31 cellular contexts compared by ENCODE assay signal in the genomic region with DNA sequence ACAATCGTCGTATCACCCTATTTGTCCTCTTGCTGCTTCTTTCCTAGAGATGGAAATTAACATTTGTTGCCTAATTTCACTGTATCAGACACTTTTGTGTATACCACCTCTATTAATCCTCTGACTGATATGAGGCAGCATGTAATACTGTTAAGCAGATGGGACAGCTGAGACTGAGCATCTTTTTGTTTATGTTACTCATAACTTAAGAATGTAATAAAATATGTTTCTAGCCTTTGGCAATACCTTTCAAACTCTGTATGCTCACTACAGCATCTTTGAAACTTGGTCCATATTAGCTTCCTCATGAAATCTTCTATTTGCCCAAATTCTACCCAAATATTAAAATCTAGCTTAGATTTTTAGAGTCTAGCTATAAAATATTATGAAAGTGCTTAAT. TPM values are rescaled to one million over a fixed set of nuclear protein-coding genes. Genes with fewer than 3 reads are reported as not detected.
"Had no signal": no experiment of that assay in that cellular context is flagged by ENCODE, and none has a peak within 500 bp of the region (broad histone marks: within the 10 kb centered on the region; RNA-seq: fewer than 3 reads in every experiment).

No MANE protein-coding gene starts in this region.

- H3K36me3 Mint-ChIP-seq: activated CD4-positive, alpha-beta memory T cell treated with anti-CD3 and anti-CD28 coated beads for 36 hours; activated naive CD4-positive, alpha-beta T cell treated with anti-CD3 and anti-CD28 coated beads, Interleukin-2, amount 10 ng/mL, durations not matched to agents 7 days and 5 days; stimulated activated naive B cell treated with anti-CD40 and anti-IgM and Interleukin-4, amounts not matched to agents 10 μg/mL and 1 μg/mL and 100 μg/mL, for 72 hours had no signal

- H3K27me3 Mint-ChIP-seq: activated naive CD4-positive, alpha-beta T cell treated with anti-CD3 and anti-CD28 coated beads, Interleukin-2, amount 10 ng/mL, durations not matched to agents 7 days and 5 days; activated T-cell treated with anti-CD3 and anti-CD28 coated beads, Interleukin-2, amount 50 U/mL, for 24 hours; dendritic cell treated with granulocyte-macrophage colony-stimulating factor and Interleukin-4, amounts not matched to agents 40 ng/mL and 50 ng/mL, for 4 days; stimulated activated naive B cell treated with anti-CD40 and anti-IgM and Interleukin-4, amounts not matched to agents 10 μg/mL and 1 μg/mL and 100 μg/mL, for 72 hours had no signal

- H3K27ac Mint-ChIP-seq: activated CD4-positive, alpha-beta memory T cell treated with anti-CD3 and anti-CD28 coated beads for 36 hours; activated naive CD4-positive, alpha-beta T cell treated with anti-CD3 and anti-CD28 coated beads, Interleukin-2, amount 10 ng/mL, durations not matched to agents 7 days and 5 days; activated T-cell treated with anti-CD3 and anti-CD28 coated beads, Interleukin-2, amount 50 U/mL, for 24 hours; dendritic cell treated with granulocyte-macrophage colony-stimulating factor and Interleukin-4, amounts not matched to agents 40 ng/mL and 50 ng/mL, for 4 days; endodermal cell; nephron; stimulated activated naive B cell treated with anti-CD40 and anti-IgM and Interleukin-4, amounts not matched to agents 10 μg/mL and 1 μg/mL and 100 μg/mL, for 72 hours had no signal

- H3K27ac ChIP-seq: breast epithelium, foreskin keratinocyte, heart right ventricle, left lung, lower lobe of right lung, stomach, thyroid gland, upper lobe of left lung had no signal

- DNase-seq: activated CD4-positive, alpha-beta memory T cell treated with anti-CD3 and anti-CD28 coated beads for 36 hours; activated CD4-positive, alpha-beta T cell treated with anti-CD3 and anti-CD28 coated beads for 4 hours; activated CD4-positive, CD25-positive, alpha-beta regulatory T cell; activated CD8-positive, alpha-beta memory T cell treated with anti-CD3 and anti-CD28 coated beads, Interleukin-2, amount 50 U/mL, for 48 hours; activated gamma-delta T cell; activated naive CD4-positive, alpha-beta T cell treated with anti-CD3 and anti-CD28 coated beads, Interleukin-2, amount 10 ng/mL, durations not matched to agents 7 days and 5 days; activated T-cell treated with anti-CD3 and anti-CD28 coated beads, Interleukin-2, amount 50 U/mL, for 24 hours; amygdala; central memory CD4-positive, alpha-beta T cell; endodermal cell; foreskin keratinocyte; heart right ventricle; left lung; lower lobe of right lung; mucosa of descending colon; retina; small intestine; stimulated activated naive B cell treated with anti-CD40 and anti-IgM and Interleukin-4, amounts not matched to agents 10 μg/mL and 1 μg/mL and 100 μg/mL, for 72 hours; stomach; thyroid gland; upper lobe of left lung had no signal

- H3K9me3 Mint-ChIP-seq: activated CD4-positive, alpha-beta memory T cell treated with anti-CD3 and anti-CD28 coated beads for 36 hours; activated naive CD4-positive, alpha-beta T cell treated with anti-CD3 and anti-CD28 coated beads, Interleukin-2, amount 10 ng/mL, durations not matched to agents 7 days and 5 days; activated T-cell treated with anti-CD3 and anti-CD28 coated beads, Interleukin-2, amount 50 U/mL, for 24 hours; dendritic cell treated with granulocyte-macrophage colony-stimulating factor and Interleukin-4, amounts not matched to agents 40 ng/mL and 50 ng/mL, for 4 days; stimulated activated naive B cell treated with anti-CD40 and anti-IgM and Interleukin-4, amounts not matched to agents 10 μg/mL and 1 μg/mL and 100 μg/mL, for 72 hours had no signal

- ATAC-seq: esophagus mucosa; foreskin keratinocyte; heart right ventricle; left lung; lower lobe of right lung; mucosa of descending colon; sciatic nerve; stimulated activated naive B cell treated with anti-CD40 and anti-IgM and Interleukin-4, amounts not matched to agents 10 μg/mL and 1 μg/mL and 100 μg/mL, for 72 hours had no signal

- H3K4me3 Mint-ChIP-seq: activated CD4-positive, alpha-beta memory T cell treated with anti-CD3 and anti-CD28 coated beads for 36 hours; activated naive CD4-positive, alpha-beta T cell treated with anti-CD3 and anti-CD28 coated beads, Interleukin-2, amount 10 ng/mL, durations not matched to agents 7 days and 5 days; activated T-cell treated with anti-CD3 and anti-CD28 coated beads, Interleukin-2, amount 50 U/mL, for 24 hours; dendritic cell treated with granulocyte-macrophage colony-stimulating factor and Interleukin-4, amounts not matched to agents 40 ng/mL and 50 ng/mL, for 4 days; endodermal cell; nephron; stimulated activated naive B cell treated with anti-CD40 and anti-IgM and Interleukin-4, amounts not matched to agents 10 μg/mL and 1 μg/mL and 100 μg/mL, for 72 hours had no signal

- H3K27me3 ChIP-seq: breast epithelium, foreskin keratinocyte, heart right ventricle, left lung, stomach, thyroid gland, upper lobe of left lung had no signal

- H3K4me1 Mint-ChIP-seq: activated naive CD4-positive, alpha-beta T cell treated with anti-CD3 and anti-CD28 coated beads, Interleukin-2, amount 10 ng/mL, durations not matched to agents 7 days and 5 days; endodermal cell; nephron; stimulated activated naive B cell treated with anti-CD40 and anti-IgM and Interleukin-4, amounts not matched to agents 10 μg/mL and 1 μg/mL and 100 μg/mL, for 72 hours had no signal

- H3K9me3 ChIP-seq: breast epithelium, heart right ventricle, left lung, lower lobe of right lung, mucosa of descending colon, thyroid gland, upper lobe of left lung had no signal

- H3K4me1 ChIP-seq: breast epithelium, foreskin keratinocyte, heart right ventricle, left lung, lower lobe of right lung, stomach, thyroid gland, upper lobe of left lung had no signal

- H3K4me3 ChIP-seq: breast epithelium, heart right ventricle, left lung, lower lobe of right lung, mucosa of descending colon, stomach, thyroid gland, upper lobe of left lung had no signal

- H3K36me3 ChIP-seq: breast epithelium, heart right ventricle, left lung, lower lobe of right lung, stomach, thyroid gland, upper lobe of left lung had no signal

RNA-seq across cellular contexts. Expression of a gene that starts 2.3 kb away (rescaled TPM):
- total RNA-seq: activated CD4-positive, alpha-beta memory T cell treated with anti-CD3 and anti-CD28 coated beads for 36 hours; esophagus mucosa; foreskin keratinocyte; heart right ventricle; left lung; lower lobe of right lung; mesenteric fat pad; myocyte; osteocyte; posterior vena cava; sciatic nerve; stomach; T-helper 1 cell treated with Interleukin-12 subunit alpha and Interleukin-12 subunit beta and Interleukin-4 antibody, amounts not matched to agents 30 ng/mL and 1 ng/mL, for 36 hours; upper lobe of left lung had no signal
- polyA plus RNA-seq: foreskin keratinocyte, heart right ventricle, small intestine, stomach had no signal

RNA-seq across cellular contexts. Expression of a gene that starts 7.2 kb away (rescaled TPM):
- total RNA-seq: activated CD4-positive, alpha-beta memory T cell treated with anti-CD3 and anti-CD28 coated beads for 36 hours; breast epithelium; endodermal cell; esophagus mucosa; foreskin keratinocyte; heart right ventricle; left lung; lower lobe of right lung; mesenteric fat pad; mucosa of descending colon; myocyte; osteocyte; posterior vena cava; sciatic nerve; stomach; T-helper 1 cell treated with Interleukin-12 subunit alpha and Interleukin-12 subunit beta and Interleukin-4 antibody, amounts not matched to agents 30 ng/mL and 1 ng/mL, for 36 hours; thyroid gland; upper lobe of left lung had no signal
- polyA plus RNA-seq: foreskin keratinocyte, heart right ventricle, small intestine, stomach had no signal

RNA-seq across cellular contexts. Expression of a gene that starts 19.6 kb away (rescaled TPM):
- total RNA-seq: activated CD4-positive, alpha-beta memory T cell treated with anti-CD3 and anti-CD28 coated beads for 36 hours; breast epithelium; endodermal cell; esophagus mucosa; foreskin keratinocyte; heart right ventricle; left lung; lower lobe of right lung; mesenteric fat pad; mucosa of descending colon; myocyte; osteocyte; posterior vena cava; sciatic nerve; stomach; T-helper 1 cell treated with Interleukin-12 subunit alpha and Interleukin-12 subunit beta and Interleukin-4 antibody, amounts not matched to agents 30 ng/mL and 1 ng/mL, for 36 hours; thyroid gland; upper lobe of left lung had no signal
- polyA plus RNA-seq: foreskin keratinocyte, heart right ventricle, small intestine, stomach had no signal

RNA-seq across cellular contexts. Expression of a gene that starts 24.3 kb away (rescaled TPM):
- total RNA-seq: activated CD4-positive, alpha-beta memory T cell treated with anti-CD3 and anti-CD28 coated beads for 36 hours; breast epithelium; endodermal cell; esophagus mucosa; foreskin keratinocyte; heart right ventricle; left lung; lower lobe of right lung; mesenteric fat pad; mucosa of descending colon; myocyte; osteocyte; posterior vena cava; sciatic nerve; stomach; T-helper 1 cell treated with Interleukin-12 subunit alpha and Interleukin-12 subunit beta and Interleukin-4 antibody, amounts not matched to agents 30 ng/mL and 1 ng/mL, for 36 hours; thyroid gland; upper lobe of left lung had no signal
- polyA plus RNA-seq: foreskin keratinocyte, heart right ventricle, small intestine, stomach had no signal
